Comparison of ENCODE assay signal across 1 cellular context in the genomic region with DNA sequence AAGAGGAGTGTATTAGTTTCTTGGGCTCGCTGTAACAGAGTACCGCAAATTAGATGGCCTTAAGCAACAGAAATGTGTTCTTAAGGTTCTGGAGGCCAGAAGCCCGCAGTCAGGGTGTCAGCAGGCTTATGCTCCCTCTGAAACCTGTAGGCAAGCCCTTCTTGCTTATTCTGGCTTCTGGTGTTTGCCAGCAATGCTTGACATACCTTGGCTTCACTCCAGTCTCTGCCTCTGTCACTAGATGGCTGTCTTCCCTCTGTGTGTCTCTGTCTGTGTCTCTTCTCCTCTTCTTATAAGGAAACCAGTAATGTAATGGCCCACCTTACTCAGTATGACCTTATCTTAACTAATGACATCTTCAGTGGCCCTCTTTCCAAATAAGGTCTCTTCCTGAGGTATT.
TF ChIP-seq lines count a peak whose summit lies in the region.

No MANE protein-coding gene starts in this region.

TF ChIP-seq in SK-N-SH treated with all-trans-retinoic acid at 6 μM for 48 hours, 23 proteins besides CTCF, POLR2A, EP300 and RAD21 (continued from another document):
- TF ChIP-seq, protein P1, sequence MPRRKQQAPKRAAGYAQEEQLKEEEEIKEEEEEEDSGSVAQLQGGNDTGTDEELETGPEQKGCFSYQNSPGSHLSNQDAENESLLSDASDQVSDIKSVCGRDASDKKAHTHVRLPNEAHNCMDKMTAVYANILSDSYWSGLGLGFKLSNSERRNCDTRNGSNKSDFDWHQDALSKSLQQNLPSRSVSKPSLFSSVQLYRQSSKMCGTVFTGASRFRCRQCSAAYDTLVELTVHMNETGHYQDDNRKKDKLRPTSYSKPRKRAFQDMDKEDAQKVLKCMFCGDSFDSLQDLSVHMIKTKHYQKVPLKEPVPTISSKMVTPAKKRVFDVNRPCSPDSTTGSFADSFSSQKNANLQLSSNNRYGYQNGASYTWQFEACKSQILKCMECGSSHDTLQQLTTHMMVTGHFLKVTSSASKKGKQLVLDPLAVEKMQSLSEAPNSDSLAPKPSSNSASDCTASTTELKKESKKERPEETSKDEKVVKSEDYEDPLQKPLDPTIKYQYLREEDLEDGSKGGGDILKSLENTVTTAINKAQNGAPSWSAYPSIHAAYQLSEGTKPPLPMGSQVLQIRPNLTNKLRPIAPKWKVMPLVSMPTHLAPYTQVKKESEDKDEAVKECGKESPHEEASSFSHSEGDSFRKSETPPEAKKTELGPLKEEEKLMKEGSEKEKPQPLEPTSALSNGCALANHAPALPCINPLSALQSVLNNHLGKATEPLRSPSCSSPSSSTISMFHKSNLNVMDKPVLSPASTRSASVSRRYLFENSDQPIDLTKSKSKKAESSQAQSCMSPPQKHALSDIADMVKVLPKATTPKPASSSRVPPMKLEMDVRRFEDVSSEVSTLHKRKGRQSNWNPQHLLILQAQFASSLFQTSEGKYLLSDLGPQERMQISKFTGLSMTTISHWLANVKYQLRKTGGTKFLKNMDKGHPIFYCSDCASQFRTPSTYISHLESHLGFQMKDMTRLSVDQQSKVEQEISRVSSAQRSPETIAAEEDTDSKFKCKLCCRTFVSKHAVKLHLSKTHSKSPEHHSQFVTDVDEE (CRISPR knock-in tag; IDR thresholded peaks at IDR 0.05), result no peak
- no peak for TF ChIP-seq ZFP3 (CRISPR knock-in tag; IDR thresholded peaks at IDR 0.05)
- TF ChIP-seq, protein P2, sequence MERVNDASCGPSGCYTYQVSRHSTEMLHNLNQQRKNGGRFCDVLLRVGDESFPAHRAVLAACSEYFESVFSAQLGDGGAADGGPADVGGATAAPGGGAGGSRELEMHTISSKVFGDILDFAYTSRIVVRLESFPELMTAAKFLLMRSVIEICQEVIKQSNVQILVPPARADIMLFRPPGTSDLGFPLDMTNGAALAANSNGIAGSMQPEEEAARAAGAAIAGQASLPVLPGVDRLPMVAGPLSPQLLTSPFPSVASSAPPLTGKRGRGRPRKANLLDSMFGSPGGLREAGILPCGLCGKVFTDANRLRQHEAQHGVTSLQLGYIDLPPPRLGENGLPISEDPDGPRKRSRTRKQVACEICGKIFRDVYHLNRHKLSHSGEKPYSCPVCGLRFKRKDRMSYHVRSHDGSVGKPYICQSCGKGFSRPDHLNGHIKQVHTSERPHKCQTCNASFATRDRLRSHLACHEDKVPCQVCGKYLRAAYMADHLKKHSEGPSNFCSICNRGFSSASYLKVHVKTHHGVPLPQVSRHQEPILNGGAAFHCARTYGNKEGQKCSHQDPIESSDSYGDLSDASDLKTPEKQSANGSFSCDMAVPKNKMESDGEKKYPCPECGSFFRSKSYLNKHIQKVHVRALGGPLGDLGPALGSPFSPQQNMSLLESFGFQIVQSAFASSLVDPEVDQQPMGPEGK (CRISPR knock-in tag; IDR thresholded peaks at IDR 0.05; ENCODE audit: borderline replicate concordance), result no peak
